Comparison of ENCODE assay signal across 8 cellular contexts in the genomic region with DNA sequence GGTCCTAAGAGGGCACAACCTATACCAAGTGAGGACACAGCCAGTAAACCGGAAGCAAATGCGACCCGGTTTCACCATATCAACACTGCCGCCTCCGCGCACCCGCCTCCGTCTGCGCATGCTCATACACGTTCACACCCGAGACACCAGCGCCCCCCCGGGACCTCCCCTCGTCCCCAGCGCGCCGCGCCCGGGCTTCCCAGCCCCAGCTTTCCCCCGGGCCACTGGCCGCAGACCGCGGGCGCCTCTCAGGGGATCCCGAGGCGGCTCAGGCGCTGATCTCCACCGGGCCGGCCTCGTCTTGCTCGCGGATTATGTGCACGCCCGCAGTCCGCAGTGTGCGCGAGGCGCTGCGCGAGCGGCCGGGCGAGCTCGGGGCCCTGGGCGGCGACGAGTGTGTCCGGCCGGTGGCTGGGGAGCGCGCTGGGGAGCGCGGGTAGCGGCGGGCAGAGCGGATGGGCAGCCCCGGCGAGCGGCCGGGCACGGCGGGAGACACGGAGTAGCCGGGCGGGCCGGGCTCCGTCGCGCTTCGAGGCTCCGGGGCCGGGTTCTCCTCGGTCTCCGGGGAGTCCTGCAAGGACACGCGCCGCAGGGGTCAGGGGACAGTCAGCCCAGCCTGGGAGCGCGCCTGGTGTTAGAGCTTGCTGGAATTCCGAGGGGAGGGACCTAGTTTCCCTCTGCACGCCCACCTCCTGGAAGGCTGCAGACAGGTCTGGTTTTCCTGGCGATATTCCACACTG. TPM values are rescaled to one million over a fixed set of nuclear protein-coding genes. Genes with fewer than 3 reads are reported as not detected.
DNase-seq lines count a peak whose midpoint lies in the region; ATAC-seq and TF ChIP-seq lines count a peak whose summit lies in the region.

No MANE protein-coding gene starts in this region.

- POLR2A ChIA-PET in activated CD8-positive, alpha-beta T cell treated with anti-CD3 and anti-CD28 coated beads for 36 hours (lab: Charles Lee), result interaction anchor here (0.6 to 2.1 kb wide), 7 partner anchors 12 to 41 kb away, joined by 3 to 9 read pairs (median 4); a partner anchor contains a TSS

- H3K36me3 Mint-ChIP-seq in activated CD8-positive, alpha-beta T cell treated with anti-CD3 and anti-CD28 coated beads for 36 hours (ENCODE audit: low read depth), result no peaks in the 10 kb centered on the region
- H3K36me3 Mint-ChIP-seq in memory B cell, result no peaks in the 10 kb centered on the region

- peak overlapping the region; percentile 46 for H3K4me3 ChIP-seq in effector memory CD4-positive, alpha-beta T cell (ENCODE audit: insufficient read depth, low read depth, low read length, poor library complexity, severe bottlenecking)
- no peak overlapping the region for H3K4me3 ChIP-seq in MG63

- H3K27ac Mint-ChIP-seq in activated CD8-positive, alpha-beta T cell treated with anti-CD3 and anti-CD28 coated beads for 36 hours, result no peak overlapping the region
- no peak overlapping the region for H3K27ac Mint-ChIP-seq in memory B cell

- H3K36me3 ChIP-seq in effector memory CD4-positive, alpha-beta T cell (ENCODE audit: control insufficient read depth, insufficient read depth, low read length), result no peaks in the 10 kb centered on the region
- H3K36me3 ChIP-seq in MG63, result no peaks in the 10 kb centered on the region

- no peaks in the 10 kb centered on the region for H3K9me3 Mint-ChIP-seq in activated CD8-positive, alpha-beta T cell treated with anti-CD3 and anti-CD28 coated beads for 36 hours
- H3K9me3 Mint-ChIP-seq in memory B cell, result no peaks in the 10 kb centered on the region

- no peaks in the 10 kb centered on the region for H3K27me3 ChIP-seq in effector memory CD4-positive, alpha-beta T cell (replicated peaks; ENCODE audit: control insufficient read depth, insufficient read depth, low read length, poor library complexity, severe bottlenecking)
- no peaks in the 10 kb centered on the region for H3K27me3 ChIP-seq in MG63

- peaks cover 13% of the 10 kb centered on the region for H3K4me1 Mint-ChIP-seq in activated CD8-positive, alpha-beta T cell treated with anti-CD3 and anti-CD28 coated beads for 36 hours (ENCODE audit: low read depth)
- no peaks in the 10 kb centered on the region for H3K4me1 Mint-ChIP-seq in memory B cell

- CTCF ChIA-PET in activated CD8-positive, alpha-beta T cell treated with anti-CD3 and anti-CD28 coated beads for 36 hours (lab: Charles Lee), result interaction anchor here (0.6 kb wide), 2 partner anchors 31 to 45 kb away, joined by 3 read pairs; no protein-coding TSS in a partner anchor

- H3K27ac ChIP-seq in effector memory CD4-positive, alpha-beta T cell (ENCODE audit: insufficient read depth, low read length, poor library complexity, severe bottlenecking), result no peak overlapping the region

- TF ChIP-seq CTCF in activated CD8-positive, alpha-beta T cell treated with anti-CD3 and anti-CD28 coated beads for 36 hours (IDR thresholded peaks at IDR 0.05), result no peak

- intact Hi-C loops in activated CD8-positive, alpha-beta T cell treated with anti-CD3 and anti-CD28 coated beads for 36 hours (cut with micrococcal nuclease), result no loop called here

- peaks cover 10% of the 10 kb centered on the region for H3K4me1 ChIP-seq in effector memory CD4-positive, alpha-beta T cell (ENCODE audit: control insufficient read depth, insufficient read depth, low read length, poor library complexity, severe bottlenecking)

- no peaks in the 10 kb centered on the region for H3K9me3 ChIP-seq in effector memory CD4-positive, alpha-beta T cell (ENCODE audit: control insufficient read depth, low read length)
- H3K9me3 ChIP-seq in MG63, result no peaks in the 10 kb centered on the region; the same call in 1 of the 2 replicates

- peak; percentile 48 for ATAC-seq in HG03575 (IDR thresholded peaks at IDR 0.05; ENCODE audit: extremely low read depth, insufficient number of reproducible peaks, low FRiP score, unreplicated experiment)
- peak; percentile 91 for ATAC-seq in activated CD8-positive, alpha-beta T cell treated with anti-CD3 and anti-CD28 coated beads for 36 hours
- ATAC-seq in memory B cell (ENCODE audit: low read depth), result peak; percentile 81
- ATAC-seq in GM21526 (IDR thresholded peaks at IDR 0.05; ENCODE audit: low FRiP score, unreplicated experiment), result no peak

- DNase-seq in ELR (ENCODE audit: low read depth), result peak; percentile 41
- peak; percentile 94 for DNase-seq in activated CD8-positive, alpha-beta T cell treated with anti-CD3 and anti-CD28 coated beads for 36 hours
- DNase-seq in effector memory CD4-positive, alpha-beta T cell, result peak; percentile 40 to 54 (median 42)
- peak; percentile 21 to 34 for DNase-seq in memory B cell (ENCODE audit: low spot score in 2 of 2)
- DNase-seq in stimulated activated CD8-positive, alpha-beta memory T cell treated with anti-CD3 and anti-CD28 coated beads, Interleukin-15, amount 100 ng/mL, for 1 hour (ENCODE audit: low read depth), result peak; percentile 45
- DNase-seq in MG63, result no peak

- H3K4me3 Mint-ChIP-seq in activated CD8-positive, alpha-beta T cell treated with anti-CD3 and anti-CD28 coated beads for 36 hours, result peak overlapping the region; percentile 35
- H3K4me3 Mint-ChIP-seq in memory B cell, result peak overlapping the region; percentile 41

- no peaks in the 10 kb centered on the region for H3K27me3 Mint-ChIP-seq in activated CD8-positive, alpha-beta T cell treated with anti-CD3 and anti-CD28 coated beads for 36 hours
- H3K27me3 Mint-ChIP-seq in memory B cell, result peaks cover 23% of the 10 kb centered on the region

RNA-seq across cellular contexts. Expression of a gene that starts 2.0 kb away (rescaled TPM):
- not detected for total RNA-seq in activated CD8-positive, alpha-beta T cell treated with anti-CD3 and anti-CD28 coated beads for 36 hours
- total RNA-seq in MG63 (2014; rRNA removed; shearing (Covaris generic); ENCODE audit: low replicate concordance), result not detected in 2 replicates

RNA-seq across cellular contexts. Expression of a gene that starts 14.8 kb away (rescaled TPM):
- total RNA-seq in activated CD8-positive, alpha-beta T cell treated with anti-CD3 and anti-CD28 coated beads for 36 hours, result under 1 TPM in 1 of 2 experiments, not detected in 1; 0.11 TPM
- total RNA-seq in MG63 (2014; rRNA removed; shearing (Covaris generic); ENCODE audit: low replicate concordance), result not detected in 2 replicates

RNA-seq across cellular contexts. Expression of a gene that starts 23.4 kb away (rescaled TPM):
- not detected for total RNA-seq in activated CD8-positive, alpha-beta T cell treated with anti-CD3 and anti-CD28 coated beads for 36 hours
- 7.4 and 13.7 TPM in 2 replicates for total RNA-seq in MG63 (2014; rRNA removed; shearing (Covaris generic); ENCODE audit: low replicate concordance)

RNA-seq across cellular contexts. Expression of a gene that starts 33.0 kb away (rescaled TPM):
- total RNA-seq in activated CD8-positive, alpha-beta T cell treated with anti-CD3 and anti-CD28 coated beads for 36 hours, result 1 to 10 TPM; 4.2 to 4.8 TPM
- total RNA-seq in MG63 (2014; rRNA removed; shearing (Covaris generic); ENCODE audit: low replicate concordance), result 1.5 and 3.9 TPM in 2 replicates

RNA-seq across cellular contexts. Expression of a gene that starts 55.8 kb away (rescaled TPM):
- 10 to 100 TPM; 17.6 to 18.4 TPM for total RNA-seq in activated CD8-positive, alpha-beta T cell treated with anti-CD3 and anti-CD28 coated beads for 36 hours
- total RNA-seq in MG63 (2014; rRNA removed; shearing (Covaris generic); ENCODE audit: low replicate concordance), result 19.3 and 21.5 TPM in 2 replicates
